Comparison of ENCODE assay signal across 8 cellular contexts in genomic region chr2:43221660-43222471, GRCh38. TPM values are rescaled to one million over a fixed set of nuclear protein-coding genes. Genes with fewer than 3 reads are reported as not detected.
DNase-seq lines count a peak whose midpoint lies in the region; ATAC-seq and TF ChIP-seq lines count a peak whose summit lies in the region.

No MANE protein-coding gene starts in this region.

- CTCF ChIA-PET in OCI-LY7 (lab: Charles Lee; ENCODE audit: unreplicated experiment): interaction anchor here (0.8 to 1.0 kb wide), 3 partner anchors 52 to 198 kb away, joined by 3 read pairs; no protein-coding TSS in a partner anchor

- POLR2A ChIA-PET in OCI-LY7 (lab: Charles Lee): interaction anchor here (1.0 to 3.7 kb wide), 13 partner anchors 7 to 102 kb away, joined by 3 to 14 read pairs (median 5); no protein-coding TSS in a partner anchor

- intact Hi-C loops in OCI-LY7 (cut with micrococcal nuclease; ENCODE audit: unreplicated experiment): no loop called here
- intact Hi-C loops in esophagus squamous epithelium (cut with DNase I): loop anchor here (5.0 to 10.0 kb wide), 2 partner anchors 90 to 247 kb away; no protein-coding TSS in a partner anchor

- DNase-seq in AG09319 (ENCODE audit: extremely low read depth, low read depth) (peak; percentile 93), HCEC 1CT (peak; percentile 93), OCI-LY7 (ENCODE audit: low spot score) (peak; percentile 72), esophagus squamous epithelium (lab: John Stamatoyannopoulos, UW) (peak; percentile 35), NCI-H187 treated with DMSO at 0.1 percent for 48 hours (lab: John Stamatoyannopoulos, UW) (no peak)
- peak; percentile 52 to 72 for DNase-seq in stimulated activated naive CD8-positive, alpha-beta T cell treated with anti-CD3 and anti-CD28 coated beads, Interleukin-15, amount 100 ng/mL, for 72 hours

- WGBS in esophagus squamous epithelium, 2 donors: 0% methylated on average over 8 of the region's 8 CpGs

- H2AFZ ChIP-seq in OCI-LY7 (ENCODE audit: low read length): no peak overlapping the region

- H3K36me3 ChIP-seq in OCI-LY7 (ENCODE audit: insufficient read depth, low read length): peaks cover 44% of the 10 kb centered on the region
- peaks cover 4 to 32% (median 22%) of the 10 kb centered on the region in 3 donors for H3K36me3 ChIP-seq in esophagus squamous epithelium
- peaks cover 23 to 36% of the 10 kb centered on the region in 2 donors for H3K36me3 ChIP-seq in mucosa of rectum (ENCODE audit: control insufficient read depth in 2 of 2, insufficient read depth in 2 of 2, low read length in 2 of 2)

- H3K27me3 ChIP-seq in esophagus squamous epithelium (no peaks in the 10 kb centered on the region), mucosa of rectum (ENCODE audit: control insufficient read depth in 2 of 2, insufficient read depth in 2 of 2, low read length in 2 of 2) (no peaks in the 10 kb centered on the region)

- H3K4me3 ChIP-seq in OCI-LY7 (ENCODE audit: low read depth, low read length, poor library complexity, severe bottlenecking): peak overlapping the region; percentile 89
- H3K4me3 ChIP-seq in esophagus squamous epithelium: peak overlapping the region; percentile 79 to 97 (median 92)
- peak overlapping the region; percentile 95 to 99 for H3K4me3 ChIP-seq in mucosa of rectum (ENCODE audit: low read length in 2 of 2)

- H3K4me1 ChIP-seq in OCI-LY7 (ENCODE audit: insufficient read depth, low read length, poor library complexity, severe bottlenecking): peaks cover 73% of the 10 kb centered on the region
- H3K4me1 ChIP-seq in esophagus squamous epithelium: peaks cover 41 to 65% (median 43%) of the 10 kb centered on the region in 3 donors
- peaks cover 30 to 46% of the 10 kb centered on the region in 2 donors for H3K4me1 ChIP-seq in mucosa of rectum (ENCODE audit: control insufficient read depth in 2 of 2, insufficient read depth in 2 of 2, low read length in 2 of 2)

- no peaks in the 10 kb centered on the region for H3K27me3 Mint-ChIP-seq in activated T-helper 17 cell treated with anti-CD3 and anti-CD28 coated beads, Interleukin-2, amount 50 U/mL, for 72 hours
- no peaks in the 10 kb centered on the region for H3K27me3 Mint-ChIP-seq in stimulated activated naive CD8-positive, alpha-beta T cell treated with anti-CD3 and anti-CD28 coated beads, Interleukin-15, amount 100 ng/mL, for 72 hours

- H4K20me1 ChIP-seq in OCI-LY7 (ENCODE audit: insufficient read depth, low read length): peaks cover 14% of the 10 kb centered on the region

- no peak for TF ChIP-seq CTCF in AG09319 (IDR thresholded peaks at IDR 0.05; ENCODE audit: low read depth, low read length)
- no peak for TF ChIP-seq CTCF in OCI-LY7 (conservative IDR thresholded peaks at IDR 0.05; ENCODE audit: low read length)
- peak in 1 of 6 experiments; percentile 1 for TF ChIP-seq CTCF in esophagus squamous epithelium (IDR thresholded peaks at IDR 0.05)

- H3K79me2 ChIP-seq in OCI-LY7 (ENCODE audit: insufficient read depth, low read depth, low read length): peaks cover 50% of the 10 kb centered on the region

- peaks cover 30% of the 10 kb centered on the region for H3K4me1 Mint-ChIP-seq in activated T-helper 17 cell treated with anti-CD3 and anti-CD28 coated beads, Interleukin-2, amount 50 U/mL, for 72 hours
- peaks cover 52% of the 10 kb centered on the region for H3K4me1 Mint-ChIP-seq in stimulated activated naive CD8-positive, alpha-beta T cell treated with anti-CD3 and anti-CD28 coated beads, Interleukin-15, amount 100 ng/mL, for 72 hours

- H3K9me3 Mint-ChIP-seq in activated T-helper 17 cell treated with anti-CD3 and anti-CD28 coated beads, Interleukin-2, amount 50 U/mL, for 72 hours: no peaks in the 10 kb centered on the region
- no peaks in the 10 kb centered on the region for H3K9me3 Mint-ChIP-seq in stimulated activated naive CD8-positive, alpha-beta T cell treated with anti-CD3 and anti-CD28 coated beads, Interleukin-15, amount 100 ng/mL, for 72 hours

- no peaks in the 10 kb centered on the region for H3K9me2 ChIP-seq in OCI-LY7 (ENCODE audit: insufficient read depth, low read length)

- peak overlapping the region; percentile 91 for H3K27ac ChIP-seq in OCI-LY7 (ENCODE audit: low read depth, low read length, poor library complexity, severe bottlenecking)
- peak overlapping the region; percentile 96 to 100 (median 98) for H3K27ac ChIP-seq in esophagus squamous epithelium
- H3K27ac ChIP-seq in mucosa of rectum (ENCODE audit: low read depth in 2 of 2, low read length in 2 of 2): peak overlapping the region; percentile 99 to 100

- H3K36me3 Mint-ChIP-seq in activated T-helper 17 cell treated with anti-CD3 and anti-CD28 coated beads, Interleukin-2, amount 50 U/mL, for 72 hours (ENCODE audit: low read depth): peaks cover 76% of the 10 kb centered on the region

- no peak for ATAC-seq in activated T-helper 17 cell treated with anti-CD3 and anti-CD28 coated beads, Interleukin-2, amount 50 U/mL, for 72 hours (replicated peaks)
- ATAC-seq in stimulated activated naive CD8-positive, alpha-beta T cell treated with anti-CD3 and anti-CD28 coated beads, Interleukin-15, amount 100 ng/mL, for 72 hours: no peak

- peak overlapping the region; percentile 86 for H3K4me3 Mint-ChIP-seq in activated T-helper 17 cell treated with anti-CD3 and anti-CD28 coated beads, Interleukin-2, amount 50 U/mL, for 72 hours
- peak overlapping the region; percentile 79 to 96 for H3K4me3 Mint-ChIP-seq in stimulated activated naive CD8-positive, alpha-beta T cell treated with anti-CD3 and anti-CD28 coated beads, Interleukin-15, amount 100 ng/mL, for 72 hours

- no TSS peak for BruUV-seq in OCI-LY7 (replicated peaks; lab: Mats Ljungman, UMichigan)

- H3K9me3 ChIP-seq in OCI-LY7 (ENCODE audit: low read length) (no peaks in the 10 kb centered on the region), esophagus squamous epithelium (no peaks in the 10 kb centered on the region), mucosa of rectum (ENCODE audit: control insufficient read depth in 2 of 2, low read length in 2 of 2) (no peaks in the 10 kb centered on the region)

- H3K9ac ChIP-seq in mucosa of rectum (ENCODE audit: low read depth in 1 of 2, low read length in 2 of 2): peak overlapping the region; percentile 95 to 99

- peak overlapping the region; percentile 88 for H3K4me2 ChIP-seq in OCI-LY7 (ENCODE audit: low read length)

- TF ChIP-seq POLR2A in esophagus squamous epithelium (IDR thresholded peaks at IDR 0.05): peak in 2 of 4 donors; percentile 70 to 84

- peak overlapping the region; percentile 84 for H3K27ac Mint-ChIP-seq in activated T-helper 17 cell treated with anti-CD3 and anti-CD28 coated beads, Interleukin-2, amount 50 U/mL, for 72 hours
- H3K27ac Mint-ChIP-seq in stimulated activated naive CD8-positive, alpha-beta T cell treated with anti-CD3 and anti-CD28 coated beads, Interleukin-15, amount 100 ng/mL, for 72 hours: peak overlapping the region; percentile 98 to 99

RNA-seq across cellular contexts. Expression of gene ZFP36L2, which starts 4.5 kb away (rescaled TPM):
- 6.8 and 7.0 TPM in 2 replicates for total RNA-seq in OCI-LY7 (2014; rRNA removed; shearing (Covaris generic))
- total RNA-seq in OCI-LY7 (2022) (37.2 and 43.8 TPM in 2 replicates), esophagus squamous epithelium (10 to 100 TPM; 26.6 to 87.7 (median 41.8) TPM)
- 100 to 1,000 TPM in 1 of 2 donors, 10 to 100 TPM in 1; 57.8 to 185 TPM for total RNA-seq in activated T-helper 17 cell treated with anti-CD3 and anti-CD28 coated beads, Interleukin-2, amount 50 U/mL, for 72 hours
